2 cellular contexts compared by ENCODE assay signal in genomic region chr11:62507023-62507422, GRCh38.
TF ChIP-seq lines count a peak whose summit lies in the region.

No MANE protein-coding gene starts in this region.

TF ChIP-seq in HEK293, 187 proteins besides CTCF, POLR2A, EP300 and RAD21:
- peak; percentile 30; the same call in 1 of the 2 replicates for TF ChIP-seq ZFHX2 (tag by site-specific recombination; conservative IDR thresholded peaks at IDR 0.05)
- no peak for TF ChIP-seq ZNF335 (tag by site-specific recombination; conservative IDR thresholded peaks at IDR 0.05)
- no peak for TF ChIP-seq ZNF792 (tag by site-specific recombination; IDR thresholded peaks at IDR 0.05)
- TF ChIP-seq ZNF37A (tag by site-specific recombination; IDR thresholded peaks at IDR 0.05): no peak
- TF ChIP-seq WT1 (tag by site-specific recombination; IDR thresholded peaks at IDR 0.05): no peak
- no peak for TF ChIP-seq ZNF707 (tag by site-specific recombination; IDR thresholded peaks at IDR 0.05)
- no peak for TF ChIP-seq ZBTB10 (tag by site-specific recombination; IDR thresholded peaks at IDR 0.05)
- no peak for TF ChIP-seq ZNF544 (tag by site-specific recombination; IDR thresholded peaks at IDR 0.05)
- no peak for TF ChIP-seq ZNF76 (tag by site-specific recombination; IDR thresholded peaks at IDR 0.05; ENCODE audit: borderline replicate concordance, low read depth)
- TF ChIP-seq ZNF488 (tag by site-specific recombination; IDR thresholded peaks at IDR 0.05): no peak
- TF ChIP-seq ZNF311 (tag by site-specific recombination; IDR thresholded peaks at IDR 0.05; ENCODE audit: borderline replicate concordance): no peak
- no peak for TF ChIP-seq ZBTB11 (tag by site-specific recombination; conservative IDR thresholded peaks at IDR 0.05; ENCODE audit: low read depth)
- no peak for TF ChIP-seq KLF17 (tag by site-specific recombination; IDR thresholded peaks at IDR 0.05)
- 0 out of 2 replicates have a peak, but pooled peaks have one; percentile 41 for TF ChIP-seq ZNF768 (tag by site-specific recombination; IDR thresholded peaks at IDR 0.05)
- TF ChIP-seq ZNF202 (tag by site-specific recombination; IDR thresholded peaks at IDR 0.05; ENCODE audit: borderline replicate concordance): no peak
- no peak for TF ChIP-seq OVOL3 (tag by site-specific recombination; IDR thresholded peaks at IDR 0.05)
- TF ChIP-seq ZNF580 (tag by site-specific recombination; IDR thresholded peaks at IDR 0.05): no peak
TF ChIP-seq in HEK293: peak in this region for 2.

TF ChIP-seq in K562, 482 proteins besides CTCF, POLR2A, EP300 and RAD21:
- peak; percentile 94 for TF ChIP-seq RBM25 (IDR thresholded peaks at IDR 0.05; ENCODE audit: low read depth, low read length, severe bottlenecking)
- 0 out of 4 replicates have a peak, but pooled peaks of 1 of the 2 experiments have one; percentile 16 for TF ChIP-seq HDAC1 (IDR thresholded peaks at IDR 0.05)
- TF ChIP-seq SMARCA5 (IDR thresholded peaks at IDR 0.05): peak; percentile 62; the same call in 1 of the 2 replicates
- TF ChIP-seq HDAC2 (IDR thresholded peaks at IDR 0.05): peak; percentile 66; the same call in 1 of the 2 replicates
- no peak for TF ChIP-seq MLX (CRISPR knock-in tag; conservative IDR thresholded peaks at IDR 0.05)
- no peak for TF ChIP-seq ZNF282 (CRISPR knock-in tag; IDR thresholded peaks at IDR 0.05)
- peak; percentile 84 for TF ChIP-seq BCOR (IDR thresholded peaks at IDR 0.05)
- TF ChIP-seq BRD9 (IDR thresholded peaks at IDR 0.05; ENCODE audit: low read depth, partially characterized antibody): peak; percentile 79
- peak; percentile 52 to 77; a peak in 3 of 4 replicates for TF ChIP-seq KDM1A (IDR thresholded peaks at IDR 0.05)
- peak; percentile 72 for TF ChIP-seq ZFP36 (IDR thresholded peaks at IDR 0.05; ENCODE audit: low read depth, low read length, partially characterized antibody)
- no peak; a peak in 1 of 4 replicates for TF ChIP-seq RCOR1 (IDR thresholded peaks at IDR 0.05; ENCODE audit: borderline replicate concordance in 1 of 2, low read depth in 2 of 2, low read length in 2 of 2)
